In genomic region chr17:80456465-80457235, GRCh38 we compare ENCODE assay signal across 8 cellular contexts. TPM values are rescaled to one million over a fixed set of nuclear protein-coding genes. Genes with fewer than 3 reads are reported as not detected.
A peak's percentile ranks its signal among the peaks of the same experiment; 100 is the strongest.
DNase-seq lines count a peak whose midpoint lies in the region; ATAC-seq and TF ChIP-seq lines count a peak whose summit lies in the region.

No MANE protein-coding gene starts in this region.

- H3K9me3 ChIP-seq in skeletal muscle tissue (ENCODE audit: control insufficient read depth in 3 of 3, low read length in 3 of 3), result no peaks in the 10 kb centered on the region

- ATAC-seq in left ventricle myocardium superior (peak; percentile 17), foreskin keratinocyte (no peak), GM19452 (IDR thresholded peaks at IDR 0.05; ENCODE audit: unreplicated experiment) (no peak)

- no peaks in the 10 kb centered on the region for H3K36me3 ChIP-seq in skeletal muscle tissue (ENCODE audit: control insufficient read depth in 3 of 3, insufficient read depth in 3 of 3, low read length in 3 of 3)

- H3K27me3 ChIP-seq in skeletal muscle tissue (ENCODE audit: control insufficient read depth in 3 of 3, insufficient read depth in 3 of 3, low read length in 3 of 3) (peaks cover 0 to 4% (median 0%) of the 10 kb centered on the region in 3 donors), foreskin keratinocyte (peaks cover 25% of the 10 kb centered on the region)

- no peaks in the 10 kb centered on the region for H3K9me3 Mint-ChIP-seq in activated CD4-positive, alpha-beta memory T cell treated with anti-CD3 and anti-CD28 coated beads, Interleukin-2, amount 10 ng/mL, durations not matched to agents 7 days and 5 days
- H3K9me3 Mint-ChIP-seq in activated CD4-positive, alpha-beta memory T cell treated with anti-CD3 and anti-CD28 coated beads for 36 hours, result no peaks in the 10 kb centered on the region

- peaks cover 48% of the 10 kb centered on the region for H3K4me1 Mint-ChIP-seq in activated CD4-positive, alpha-beta memory T cell treated with anti-CD3 and anti-CD28 coated beads, Interleukin-2, amount 10 ng/mL, durations not matched to agents 7 days and 5 days
- H3K4me1 Mint-ChIP-seq in activated CD4-positive, alpha-beta memory T cell treated with anti-CD3 and anti-CD28 coated beads for 36 hours (ENCODE audit: low read depth), result peaks cover 16% of the 10 kb centered on the region

- H3K4me1 ChIP-seq in skeletal muscle tissue (ENCODE audit: control insufficient read depth in 3 of 3, insufficient read depth in 3 of 3, low read length in 3 of 3), result peaks cover 46 to 66% (median 56%) of the 10 kb centered on the region in 3 donors
- peaks cover 10% of the 10 kb centered on the region for H3K4me1 ChIP-seq in foreskin keratinocyte

- H3K4me3 ChIP-seq in skeletal muscle tissue (ENCODE audit: low read length in 3 of 3), result peak overlapping the region; percentile 70 to 94 (median 75)

- TF ChIP-seq CTCF in foreskin keratinocyte (conservative IDR thresholded peaks at IDR 0.05), result no peak

- H3K9ac ChIP-seq in skeletal muscle tissue (ENCODE audit: low read depth in 1 of 3, low read length in 3 of 3), result peak overlapping the region; percentile 61 to 95 (median 71)

- intact Hi-C loops in activated CD4-positive, alpha-beta memory T cell treated with anti-CD3 and anti-CD28 coated beads for 36 hours (cut with micrococcal nuclease), result loop anchor here (10.0 kb wide), 1 partner anchor 438 kb away; no protein-coding TSS in a partner anchor
- intact Hi-C loops in left ventricle myocardium superior (cut with micrococcal nuclease), result no loop called here

- POLR2A ChIA-PET in activated CD4-positive, alpha-beta memory T cell treated with anti-CD3 and anti-CD28 coated beads, Interleukin-2, amount 10 ng/mL, durations not matched to agents 7 days and 5 days (lab: Charles Lee), result interaction anchor here (3.1 kb wide), 1 partner anchor 443 kb away, joined by 21 read pairs; no protein-coding TSS in a partner anchor
- POLR2A ChIA-PET in activated CD4-positive, alpha-beta memory T cell treated with anti-CD3 and anti-CD28 coated beads for 36 hours (lab: Charles Lee), result no interaction called here

- H3K27me3 Mint-ChIP-seq in activated CD4-positive, alpha-beta memory T cell treated with anti-CD3 and anti-CD28 coated beads, Interleukin-2, amount 10 ng/mL, durations not matched to agents 7 days and 5 days, result peaks cover 26% of the 10 kb centered on the region
- H3K27me3 Mint-ChIP-seq in activated CD4-positive, alpha-beta memory T cell treated with anti-CD3 and anti-CD28 coated beads for 36 hours, result peaks cover 20% of the 10 kb centered on the region

- no peaks in the 10 kb centered on the region for H3K36me3 Mint-ChIP-seq in activated CD4-positive, alpha-beta memory T cell treated with anti-CD3 and anti-CD28 coated beads, Interleukin-2, amount 10 ng/mL, durations not matched to agents 7 days and 5 days (ENCODE audit: low read depth)
- peaks cover 3% of the 10 kb centered on the region for H3K36me3 Mint-ChIP-seq in activated CD4-positive, alpha-beta memory T cell treated with anti-CD3 and anti-CD28 coated beads for 36 hours

- peak overlapping the region; percentile 44 for H3K4me3 Mint-ChIP-seq in activated CD4-positive, alpha-beta memory T cell treated with anti-CD3 and anti-CD28 coated beads, Interleukin-2, amount 10 ng/mL, durations not matched to agents 7 days and 5 days
- no peak overlapping the region for H3K4me3 Mint-ChIP-seq in activated CD4-positive, alpha-beta memory T cell treated with anti-CD3 and anti-CD28 coated beads for 36 hours

- peak overlapping the region; percentile 96 for H3K27ac ChIP-seq in skeletal muscle tissue (ENCODE audit: low read depth, low read length)
- no peak overlapping the region for H3K27ac ChIP-seq in foreskin keratinocyte

- H3K27ac Mint-ChIP-seq in activated CD4-positive, alpha-beta memory T cell treated with anti-CD3 and anti-CD28 coated beads, Interleukin-2, amount 10 ng/mL, durations not matched to agents 7 days and 5 days, result peak overlapping the region; percentile 54
- no peak overlapping the region for H3K27ac Mint-ChIP-seq in activated CD4-positive, alpha-beta memory T cell treated with anti-CD3 and anti-CD28 coated beads for 36 hours

- no peak for DNase-seq in activated CD4-positive, alpha-beta memory T cell treated with anti-CD3 and anti-CD28 coated beads, Interleukin-2, amount 10 ng/mL, durations not matched to agents 7 days and 5 days
- DNase-seq in activated CD4-positive, alpha-beta memory T cell treated with anti-CD3 and anti-CD28 coated beads for 36 hours, result no peak
- peak; percentile 33 for DNase-seq in UCSD-AML1 (lab: John Stamatoyannopoulos, UW; ENCODE audit: unreplicated experiment)
- DNase-seq in left ventricle myocardium superior, result peak; percentile 72
- no peak for DNase-seq in ureter (ENCODE audit: low spot score)
- no peak for DNase-seq in foreskin keratinocyte

- CTCF ChIA-PET in activated CD4-positive, alpha-beta memory T cell treated with anti-CD3 and anti-CD28 coated beads, Interleukin-2, amount 10 ng/mL, durations not matched to agents 7 days and 5 days (lab: Charles Lee), result no interaction called here
- CTCF ChIA-PET in activated CD4-positive, alpha-beta memory T cell treated with anti-CD3 and anti-CD28 coated beads for 36 hours (lab: Charles Lee), result interaction anchor here (0.6 kb wide), 1 partner anchor 443 kb away, joined by 3 read pairs; no protein-coding TSS in a partner anchor

RNA-seq across cellular contexts. Expression of gene NPTX1, which starts 19.8 kb away (rescaled TPM):
- 10 to 100 TPM in 1 of 2 experiments, 1 to 10 TPM in 1; 8.8 to 10.0 TPM for total RNA-seq in activated CD4-positive, alpha-beta memory T cell treated with anti-CD3 and anti-CD28 coated beads, Interleukin-2, amount 10 ng/mL, durations not matched to agents 7 days and 5 days
- total RNA-seq in activated CD4-positive, alpha-beta memory T cell treated with anti-CD3 and anti-CD28 coated beads for 36 hours, result 1 to 10 TPM; 1.2 to 1.4 TPM
- total RNA-seq in left ventricle myocardium superior, result not detected
- total RNA-seq in skeletal muscle tissue, result 1.0 TPM
- 2.0 TPM for total RNA-seq in ureter
- total RNA-seq in foreskin keratinocyte, result 0.04 TPM in 1 of 2 replicates, not detected in the other
- polyA plus RNA-seq in foreskin keratinocyte, result 0.02 TPM in 1 of 2 replicates, not detected in the other

RNA-seq across cellular contexts. Expression of gene ENDOV, which starts 41.7 kb away (rescaled TPM):
- total RNA-seq in activated CD4-positive, alpha-beta memory T cell treated with anti-CD3 and anti-CD28 coated beads, Interleukin-2, amount 10 ng/mL, durations not matched to agents 7 days and 5 days, result 10 to 100 TPM; 14.2 to 16.2 TPM
- total RNA-seq in activated CD4-positive, alpha-beta memory T cell treated with anti-CD3 and anti-CD28 coated beads for 36 hours, result 10 to 100 TPM; 16.1 to 16.3 TPM
- total RNA-seq in left ventricle myocardium superior (9.1 TPM), skeletal muscle tissue (7.8 TPM), ureter (21.2 TPM), foreskin keratinocyte (7.3 and 9.7 TPM in 2 replicates)
- 9.8 and 14.0 TPM in 2 replicates for polyA plus RNA-seq in foreskin keratinocyte

Comparison
In these comparisons a context has a peak if more than half of its experiments do, and no peak if none do; other contexts are left out.
1. DNase-seq: peak in UCSD-AML1 (single experiment) and left ventricle myocardium superior (single experiment); none in activated CD4-positive, alpha-beta memory T cell treated with anti-CD3 and anti-CD28 coated beads, Interleukin-2, amount 10 ng/mL, durations not matched to agents 7 days and 5 days (single experiment), activated CD4-positive, alpha-beta memory T cell treated with anti-CD3 and anti-CD28 coated beads for 36 hours (single experiment), ureter (single experiment) and foreskin keratinocyte (0 of 2).